ENCODE assay signal across 32 cellular contexts in genomic region chr2:199685669-199686068, GRCh38.
"Had no signal": no experiment of that assay in that cellular context is flagged by ENCODE, and none has a peak within 500 bp of the region (broad histone marks: within the 10 kb centered on the region; RNA-seq: fewer than 3 reads in every experiment).

No MANE protein-coding gene starts in this region.

- H3K27me3 Mint-ChIP-seq: brain, IgD-negative memory B cell had no signal

- H3K4me3 Mint-ChIP-seq: activated CD4-positive, alpha-beta T cell treated with anti-CD3 and anti-CD28 coated beads, Interleukin-2, amount 10 ng/mL, durations not matched to agents 24 days and 14 days; activated naive CD4-positive, alpha-beta T cell treated with anti-CD3 and anti-CD28 coated beads, Interleukin-2, amount 50 U/mL, for 24 hours; brain; IgD-negative memory B cell had no signal

- H3K9me3 ChIP-seq: Peyer's patch had no signal

- H3K27me3 ChIP-seq: Peyer's patch had no signal

- H3K4me3 ChIP-seq: Peyer's patch had no signal

- H3K27ac Mint-ChIP-seq: activated CD4-positive, alpha-beta T cell treated with anti-CD3 and anti-CD28 coated beads, Interleukin-2, amount 10 ng/mL, durations not matched to agents 24 days and 14 days; activated naive CD4-positive, alpha-beta T cell treated with anti-CD3 and anti-CD28 coated beads, Interleukin-2, amount 50 U/mL, for 24 hours; activated T-helper 2 cell treated with anti-CD3 and anti-CD28 coated beads, Interferon-gamma antibody, Interleukin-2, Interleukin-4, amounts not matched to agents 10 μg/mL and 5 μg/mL and 100 μg/mL, durations not matched to agents 14 hours and 24 hours and 36 hours; brain; IgD-negative memory B cell had no signal

- H3K9me3 Mint-ChIP-seq: activated CD4-positive, alpha-beta T cell treated with anti-CD3 and anti-CD28 coated beads, Interleukin-2, amount 10 ng/mL, durations not matched to agents 24 days and 14 days; activated naive CD4-positive, alpha-beta T cell treated with anti-CD3 and anti-CD28 coated beads, Interleukin-2, amount 50 U/mL, for 24 hours; activated T-helper 2 cell treated with anti-CD3 and anti-CD28 coated beads, Interferon-gamma antibody, Interleukin-2, Interleukin-4, amounts not matched to agents 10 μg/mL and 5 μg/mL and 100 μg/mL, durations not matched to agents 14 hours and 24 hours and 36 hours; IgD-negative memory B cell had no signal

- H3K36me3 Mint-ChIP-seq: activated naive CD4-positive, alpha-beta T cell treated with anti-CD3 and anti-CD28 coated beads, Interleukin-2, amount 50 U/mL, for 24 hours; brain; IgD-negative memory B cell had no signal

- H3K36me3 ChIP-seq: Peyer's patch, WERI-Rb-1 had no signal

- H3K4me1 Mint-ChIP-seq: brain had no signal

- DNase-seq: activated CD4-positive, alpha-beta T cell treated with anti-CD3 and anti-CD28 coated beads, Interleukin-2, amount 10 ng/mL, durations not matched to agents 24 days and 14 days; activated CD4-positive, alpha-beta T cell treated with anti-CD3 and anti-CD28 coated beads, Interleukin-2, amount 50 U/mL, for 4 hours; activated CD8-positive, alpha-beta memory T cell treated with anti-CD3 and anti-CD28 coated beads, Interleukin-2, amount 50 U/mL, for 4 hours; activated gamma-delta T cell; activated naive CD4-positive, alpha-beta T cell treated with Interleukin-2 at 50 U/mL for 16 hours; activated T-cell treated with anti-CD3 and anti-CD28 coated beads for 4 hours; activated T-cell treated with anti-CD3 and anti-CD28 coated beads, Interleukin-2, amount 50 U/mL, for 48 hours; anterior cingulate cortex; caudate nucleus; cerebellar nuclear complex; KG1; MM.1S; NCI-H1048; NCI-H1105 treated with DMSO at 0.1 percent for 48 hours; NCI-H1436 treated with DMSO at 0.1 percent for 48 hours; NCI-H1694 treated with DMSO at 0.1 percent for 48 hours; NCI-H2029; NCI-H345; NCI-H524 treated with DMSO at 0.1 percent for 48 hours; PC-3; Peyer's patch; SIG-M5; SW 1271; T-helper 1 cell; T1000; WERI-Rb-1 had no signal

- ATAC-seq: PC-3, Right ventricle myocardium inferior had no signal

- H3K27ac ChIP-seq: Peyer's patch, RWPE1, WERI-Rb-1 had no signal

- H3K4me1 ChIP-seq: Peyer's patch had no signal
